ENCODE assay signal across 7 cellular contexts in the genomic region with DNA sequence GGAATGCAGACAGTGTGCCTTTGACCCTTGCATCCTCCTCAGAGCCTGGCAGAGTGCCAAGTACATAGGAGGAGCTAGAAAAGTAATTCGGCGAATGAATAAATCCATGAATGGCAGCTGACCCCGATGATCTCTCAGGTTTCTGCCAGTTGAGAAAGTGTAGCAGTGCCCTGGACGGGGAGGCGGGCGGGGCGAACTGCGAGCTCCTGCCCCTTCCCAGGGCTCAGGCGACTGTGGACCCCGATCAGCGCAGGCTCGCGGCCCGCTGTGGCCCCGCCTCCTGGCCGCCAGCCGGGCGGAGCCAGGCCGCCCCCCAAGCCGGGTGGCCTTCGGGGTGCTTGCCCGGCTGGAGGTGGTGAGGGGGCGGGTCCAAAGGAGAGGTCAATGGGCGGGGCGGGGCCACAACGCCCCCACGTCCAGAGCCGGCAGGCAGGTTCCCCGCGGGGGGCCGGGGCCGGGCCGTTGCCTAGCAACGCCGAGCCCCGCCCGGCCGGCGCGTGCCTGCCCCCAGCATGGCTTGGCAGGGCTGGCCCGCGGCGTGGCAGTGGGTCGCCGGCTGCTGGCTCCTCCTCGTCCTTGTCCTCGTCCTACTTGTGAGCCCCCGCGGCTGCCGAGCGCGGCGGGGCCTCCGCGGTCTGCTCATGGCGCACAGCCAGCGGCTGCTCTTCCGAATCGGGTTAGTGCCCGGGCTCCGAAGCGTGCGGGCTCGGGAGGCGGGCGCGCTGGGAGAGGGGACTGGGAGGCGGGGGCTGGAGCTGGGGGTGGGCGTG.
DNase-seq lines count a peak whose midpoint lies in the region; ATAC-seq and TF ChIP-seq lines count a peak whose summit lies in the region.

No MANE protein-coding gene starts in this region.

- H3K9me3 ChIP-seq in iPS-18c (ENCODE audit: control insufficient read depth, insufficient read depth, low read length): no peaks in the 10 kb centered on the region

- TF ChIP-seq CTCF in GM13976 (IDR thresholded peaks at IDR 0.05; ENCODE audit: borderline replicate concordance, control extremely low read depth, extremely low read depth, insufficient read depth, missing control alignments): no peak

- H3K4me3 ChIP-seq in iPS-18c (ENCODE audit: insufficient read depth, low read depth, low read length): peak overlapping the region; percentile 76
- H3K4me3 ChIP-seq in skeletal muscle cell (ENCODE audit: low read depth, low read length): peak overlapping the region; percentile 61

- DNase-seq in GM13976 (ENCODE audit: low spot score): peak; percentile 95
- DNase-seq in NCI-H1417 (lab: John Stamatoyannopoulos, UW): peak; percentile 71 to 86 (median 81)
- DNase-seq in T-helper 22 cell (ENCODE audit: low read depth): peak; percentile 11
- DNase-seq in brain pericyte (ENCODE audit: low read depth, low spot score): peak; percentile 32
- peak; percentile 57 for DNase-seq in skeletal muscle cell (ENCODE audit: low read depth)

- in situ Hi-C loops in GM13976 (cut with MboI; ENCODE audit: low sequenced_read_pairs, unreplicated experiment): no loop called here

- peak; percentile 75 for ATAC-seq in HG02763 (IDR thresholded peaks at IDR 0.05; ENCODE audit: unreplicated experiment)

Comparison
In these comparisons a context has a peak if more than half of its experiments do, and no peak if none do; other contexts are left out.
1. Peak in every context shown above with its lines: DNase-seq, ATAC-seq and H3K4me3 ChIP-seq.
2. DNase-seq: peak in every context shown above with its lines; median percentile 95 in GM13976; 81 in NCI-H1417; 57 in skeletal muscle cell; 32 in brain pericyte; 11 in T-helper 22 cell.